10 cellular contexts compared by ENCODE assay signal in the genomic region with DNA sequence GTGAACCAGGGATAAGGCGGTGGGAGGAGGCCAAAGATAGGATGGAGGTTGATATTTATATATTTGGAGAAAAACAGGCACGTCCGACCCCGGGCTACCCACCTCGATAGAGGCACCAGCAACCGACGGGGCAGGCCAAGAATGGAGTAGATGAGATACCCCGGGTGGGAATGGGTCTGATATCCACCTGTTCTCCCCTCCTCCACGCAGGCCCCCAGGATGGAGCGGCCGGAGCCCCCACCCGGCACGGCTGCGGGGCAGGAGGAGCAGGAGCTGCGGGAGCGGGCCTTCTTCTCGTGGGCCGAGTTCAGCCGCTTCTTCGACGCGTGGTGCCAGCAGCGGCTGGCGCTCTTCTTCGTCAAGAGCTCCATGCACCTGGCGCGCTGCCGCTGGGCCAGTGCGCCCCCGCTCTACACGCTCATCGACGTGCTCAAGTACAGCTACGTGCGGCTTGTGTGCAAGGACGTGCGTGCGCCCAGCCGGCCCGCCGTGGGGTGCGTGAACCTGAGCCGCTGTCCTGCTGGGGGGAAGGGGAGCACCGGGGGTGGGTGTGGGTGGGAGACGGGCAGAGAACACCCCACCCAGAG.
A peak's percentile ranks its signal among the peaks of the same experiment; 100 is the strongest.
DNase-seq lines count a peak whose midpoint lies in the region; ATAC-seq and TF ChIP-seq lines count a peak whose summit lies in the region.
"Had no signal": no experiment of that assay in that cellular context is flagged by ENCODE, and none has a peak within 500 bp of the region (broad histone marks: within the 10 kb centered on the region; RNA-seq: fewer than 3 reads in every experiment).

No MANE protein-coding gene starts in this region.

- H2AFZ ChIP-seq in KMS-11 (ENCODE audit: low read depth): no peak overlapping the region

- TF ChIP-seq CTCF in KMS-11 (conservative IDR thresholded peaks at IDR 0.05; ENCODE audit: low read depth, low read length) (no peak), GM20000 (IDR thresholded peaks at IDR 0.05; ENCODE audit: extremely low read depth, missing control alignments) (no peak)

- ATAC-seq in GM21381 (IDR thresholded peaks at IDR 0.05; ENCODE audit: unreplicated experiment) (no peak), GM21529 (IDR thresholded peaks at IDR 0.05; ENCODE audit: unreplicated experiment) (no peak), HG02885 (IDR thresholded peaks at IDR 0.05; ENCODE audit: poor library complexity, unreplicated experiment) (no peak)

- no peaks in the 10 kb centered on the region for H3K27me3 ChIP-seq in BLaER1 treated with 17β-estradiol and CSF1 and Interleukin-3, amounts not matched to agents 10 nM and 100 nM
- H3K27me3 ChIP-seq in KMS-11 (ENCODE audit: insufficient read depth, low read depth) (no peaks in the 10 kb centered on the region), adipocyte (replicated peaks; ENCODE audit: control insufficient read depth, insufficient read depth, low read length) (no peaks in the 10 kb centered on the region), mucosa of stomach (ENCODE audit: control insufficient read depth, insufficient read depth, low read length) (no peaks in the 10 kb centered on the region)

- H3K4me2 ChIP-seq in BLaER1 treated with 17β-estradiol and CSF1 and Interleukin-3, amounts not matched to agents 10 nM and 100 nM: peak overlapping the region; percentile 94 to 100 (median 98)
- peak overlapping the region; percentile 77 for H3K4me2 ChIP-seq in KMS-11

- H3K9ac ChIP-seq in BLaER1 treated with 17β-estradiol and CSF1 and Interleukin-3, amounts not matched to agents 10 nM and 100 nM: peak overlapping the region; percentile 86 to 96 (median 92); a peak in 20 of 22 replicates
- no peak overlapping the region; the same call in 1 of the 2 replicates for H3K9ac ChIP-seq in KMS-11
- peak overlapping the region; percentile 95 for H3K9ac ChIP-seq in adipocyte (ENCODE audit: low read length)
- peak overlapping the region; percentile 71 for H3K9ac ChIP-seq in mucosa of stomach (ENCODE audit: low read length)

- H3K27ac ChIP-seq in BLaER1 treated with 17β-estradiol and CSF1 and Interleukin-3, amounts not matched to agents 10 nM and 100 nM: peak overlapping the region in 8 of 11 experiments; percentile 91 to 96 (median 93); a peak in 12 of 22 replicates
- no peak overlapping the region for H3K27ac ChIP-seq in KMS-11

- H3K4me3 ChIP-seq in BLaER1 treated with 17β-estradiol and CSF1 and Interleukin-3, amounts not matched to agents 10 nM and 100 nM: peak overlapping the region; percentile 77 to 97 (median 89); a peak in 18 of 20 replicates
- H3K4me3 ChIP-seq in KMS-11 (IDR thresholded peaks at IDR 0.05; ENCODE audit: insufficient read depth, low read depth, low read length) (no peak overlapping the region), adipocyte (ENCODE audit: low read length) (peak overlapping the region; percentile 86), mucosa of stomach (ENCODE audit: low read length) (no peak overlapping the region)

- H3K4me1 ChIP-seq in BLaER1 treated with 17β-estradiol and CSF1 and Interleukin-3, amounts not matched to agents 10 nM and 100 nM: peaks cover 36 to 47% (median 38%) of the 10 kb centered on the region in 10 experiments
- H3K4me1 ChIP-seq in KMS-11 (ENCODE audit: low read depth, poor library complexity, severe bottlenecking): peaks cover 23% of the 10 kb centered on the region
- H3K4me1 ChIP-seq in adipocyte (ENCODE audit: control insufficient read depth, insufficient read depth, low read length): peaks cover 7% of the 10 kb centered on the region
- H3K4me1 ChIP-seq in mucosa of stomach (ENCODE audit: control insufficient read depth, insufficient read depth, low read length): peaks cover 6% of the 10 kb centered on the region

- H4K20me1 ChIP-seq in BLaER1 treated with 17β-estradiol and CSF1 and Interleukin-3, amounts not matched to agents 10 nM and 100 nM: peaks cover 0 to 16% (median 0%) of the 10 kb centered on the region in 11 experiments; a peak in 6 of 22 replicates
- H4K20me1 ChIP-seq in KMS-11 (ENCODE audit: insufficient read depth): no peaks in the 10 kb centered on the region

- H3K79me2 ChIP-seq in KMS-11 (ENCODE audit: insufficient read depth, low read depth): peaks cover 24% of the 10 kb centered on the region; the same call in 1 of the 2 replicates

- no peaks in the 10 kb centered on the region for H3K9me3 ChIP-seq in BLaER1 treated with 17β-estradiol and CSF1 and Interleukin-3, amounts not matched to agents 10 nM and 100 nM (replicated peaks in 1 of 11)
- no peaks in the 10 kb centered on the region for H3K9me3 ChIP-seq in adipocyte (ENCODE audit: control insufficient read depth, low read length)
- H3K9me3 ChIP-seq in mucosa of stomach (ENCODE audit: control insufficient read depth, low read length): no peaks in the 10 kb centered on the region

- peaks cover 27 to 49% (median 43%) of the 10 kb centered on the region in 11 experiments for H3K36me3 ChIP-seq in BLaER1 treated with 17β-estradiol and CSF1 and Interleukin-3, amounts not matched to agents 10 nM and 100 nM
- H3K36me3 ChIP-seq in KMS-11 (ENCODE audit: insufficient read depth) (no peaks in the 10 kb centered on the region), adipocyte (ENCODE audit: control insufficient read depth, insufficient read depth, low read length, severe bottlenecking) (peaks cover 7% of the 10 kb centered on the region), mucosa of stomach (ENCODE audit: control insufficient read depth, insufficient read depth, low read length) (no peaks in the 10 kb centered on the region)

- DNase-seq in adipocyte (ENCODE audit: low read depth): no peak
- no peak for DNase-seq in GM20000 (ENCODE audit: low spot score)
- DNase-seq: NCI-H1694 treated with DMSO at 0.1 percent for 48 hours; stimulated activated CD8-positive, alpha-beta memory T cell treated with anti-CD3 and anti-CD28 coated beads, Interleukin-4, amount 100 ng/mL, for 48 hours had no signal

Comparison
In these comparisons a context has a peak if more than half of its experiments do, and no peak if none do; other contexts are left out.
1. H3K4me3 ChIP-seq: peak in BLaER1 treated with 17β-estradiol and CSF1 and Interleukin-3, amounts not matched to agents 10 nM and 100 nM (10 of 10) and adipocyte (single experiment); none in KMS-11 (single experiment) and mucosa of stomach (single experiment).